ENCODE assay signal across 1 cellular context in genomic region chr19:8513687-8514504, GRCh38.
TF ChIP-seq lines count a peak whose summit lies in the region.

Gene ZNF414, minus strand, starts transcription at chr19:8514167. Its CDS starts 121 bp downstream, at chr19:8514046.

TF ChIP-seq in HEK293, 187 proteins besides CTCF, POLR2A, EP300 and RAD21 (continued from another document and continues in another):
- TF ChIP-seq ZNF18 (tag by site-specific recombination; IDR thresholded peaks at IDR 0.05) (no peak), ZNF311 (tag by site-specific recombination; IDR thresholded peaks at IDR 0.05; ENCODE audit: borderline replicate concordance) (no peak), ZNF48 (tag by site-specific recombination; IDR thresholded peaks at IDR 0.05) (no peak), ZBTB49 (tag by site-specific recombination; IDR thresholded peaks at IDR 0.05; ENCODE audit: low read depth) (no peak), ZNF707 (tag by site-specific recombination; IDR thresholded peaks at IDR 0.05) (no peak), ZNF658 (tag by site-specific recombination; IDR thresholded peaks at IDR 0.05) (no peak), REST (tag by site-specific recombination; IDR thresholded peaks at IDR 0.05) (no peak), ZNF768 (tag by site-specific recombination; IDR thresholded peaks at IDR 0.05) (no peak), ZNF19 (tag by site-specific recombination; IDR thresholded peaks at IDR 0.05; ENCODE audit: low read depth) (no peak), ZNF169 (tag by site-specific recombination; IDR thresholded peaks at IDR 0.05) (no peak), ZNF274 (IDR thresholded peaks at IDR 0.05; ENCODE audit: low read length) (no peak), ZNF274 (tag by site-specific recombination; IDR thresholded peaks at IDR 0.05; ENCODE audit: borderline replicate concordance) (no peak), ZNF530 (tag by site-specific recombination; IDR thresholded peaks at IDR 0.05; ENCODE audit: low read depth) (no peak), ELK4 (IDR thresholded peaks at IDR 0.05; ENCODE audit: borderline replicate concordance, low read depth, low read length) (no peak; the same call in 1 of the 2 replicates), ZNF660 (tag by site-specific recombination; IDR thresholded peaks at IDR 0.05) (peak; percentile 51; the same call in 1 of the 2 replicates), ZNF561 (tag by site-specific recombination; IDR thresholded peaks at IDR 0.05; ENCODE audit: borderline replicate concordance) (peak; percentile 75; the same call in 1 of the 2 replicates), ZNF837 (tag by site-specific recombination; IDR thresholded peaks at IDR 0.05) (no peak), ZEB2 (tag by site-specific recombination; IDR thresholded peaks at IDR 0.05) (no peak), KLF16 (tag by site-specific recombination; IDR thresholded peaks at IDR 0.05) (peak; percentile 91), TSHZ1 (tag by site-specific recombination; IDR thresholded peaks at IDR 0.05; ENCODE audit: borderline replicate concordance) (no peak), ZNF140 (tag by site-specific recombination; IDR thresholded peaks at IDR 0.05) (no peak), SCRT2 (tag by site-specific recombination; IDR thresholded peaks at IDR 0.05) (peak; percentile 42; the same call in 1 of the 2 replicates), ZNF423 (tag by site-specific recombination; IDR thresholded peaks at IDR 0.05) (no peak), ZNF146 (tag by site-specific recombination; IDR thresholded peaks at IDR 0.05) (no peak), ZNF174 (tag by site-specific recombination; IDR thresholded peaks at IDR 0.05) (no peak), KLF7 (tag by site-specific recombination; IDR thresholded peaks at IDR 0.05; ENCODE audit: borderline replicate concordance) (peak; percentile 56; the same call in 1 of the 2 replicates), ZNF292 (tag by site-specific recombination; IDR thresholded peaks at IDR 0.05; ENCODE audit: borderline replicate concordance, low read depth) (no peak), ATF2 (tag by site-specific recombination; IDR thresholded peaks at IDR 0.05; ENCODE audit: low read depth) (no peak), ZNF155 (tag by site-specific recombination; IDR thresholded peaks at IDR 0.05) (no peak), ZNF692 (tag by site-specific recombination; IDR thresholded peaks at IDR 0.05) (0 out of 2 replicates have a peak, but pooled peaks have one; percentile 58), ZNF510 (tag by site-specific recombination; IDR thresholded peaks at IDR 0.05; ENCODE audit: insufficient replicate concordance) (no peak), EGR2 (tag by site-specific recombination; IDR thresholded peaks at IDR 0.05; ENCODE audit: low read depth) (no peak), ZBTB48 (tag by site-specific recombination; IDR thresholded peaks at IDR 0.05) (no peak), ZNF350 (tag by site-specific recombination; IDR thresholded peaks at IDR 0.05) (no peak), OSR2 (tag by site-specific recombination; IDR thresholded peaks at IDR 0.05) (no peak), ZNF133 (tag by site-specific recombination; IDR thresholded peaks at IDR 0.05) (no peak), ZBTB11 (tag by site-specific recombination; conservative IDR thresholded peaks at IDR 0.05; ENCODE audit: low read depth) (peak; percentile 71), GLI2 (tag by site-specific recombination; IDR thresholded peaks at IDR 0.05; ENCODE audit: borderline replicate concordance, low read depth) (no peak), ZNF404 (tag by site-specific recombination; IDR thresholded peaks at IDR 0.05) (no peak), MYNN (tag by site-specific recombination; IDR thresholded peaks at IDR 0.05; ENCODE audit: borderline replicate concordance) (no peak), TCF7L2 (IDR thresholded peaks at IDR 0.05; ENCODE audit: borderline replicate concordance, low read depth, low read length) (no peak), HOXC10 (CRISPR knock-in tag; IDR thresholded peaks at IDR 0.05) (0 out of 2 replicates have a peak, but pooled peaks have one; percentile 51), ZNF830 (tag by site-specific recombination; IDR thresholded peaks at IDR 0.05; ENCODE audit: low read depth) (no peak), ZNF248 (tag by site-specific recombination; IDR thresholded peaks at IDR 0.05) (no peak), ZNF366 (tag by site-specific recombination; conservative IDR thresholded peaks at IDR 0.05) (no peak; the same call in 1 of the 2 replicates), ZNF211 (tag by site-specific recombination; IDR thresholded peaks at IDR 0.05; ENCODE audit: low read depth) (no peak), ZNF610 (tag by site-specific recombination; IDR thresholded peaks at IDR 0.05; ENCODE audit: borderline replicate concordance) (0 out of 2 replicates have a peak, but pooled peaks have one; percentile 34), ZXDB (tag by site-specific recombination; IDR thresholded peaks at IDR 0.05) (peak; percentile 64)
